Comparison of ENCODE assay signal across 7 cellular contexts in the genomic region with DNA sequence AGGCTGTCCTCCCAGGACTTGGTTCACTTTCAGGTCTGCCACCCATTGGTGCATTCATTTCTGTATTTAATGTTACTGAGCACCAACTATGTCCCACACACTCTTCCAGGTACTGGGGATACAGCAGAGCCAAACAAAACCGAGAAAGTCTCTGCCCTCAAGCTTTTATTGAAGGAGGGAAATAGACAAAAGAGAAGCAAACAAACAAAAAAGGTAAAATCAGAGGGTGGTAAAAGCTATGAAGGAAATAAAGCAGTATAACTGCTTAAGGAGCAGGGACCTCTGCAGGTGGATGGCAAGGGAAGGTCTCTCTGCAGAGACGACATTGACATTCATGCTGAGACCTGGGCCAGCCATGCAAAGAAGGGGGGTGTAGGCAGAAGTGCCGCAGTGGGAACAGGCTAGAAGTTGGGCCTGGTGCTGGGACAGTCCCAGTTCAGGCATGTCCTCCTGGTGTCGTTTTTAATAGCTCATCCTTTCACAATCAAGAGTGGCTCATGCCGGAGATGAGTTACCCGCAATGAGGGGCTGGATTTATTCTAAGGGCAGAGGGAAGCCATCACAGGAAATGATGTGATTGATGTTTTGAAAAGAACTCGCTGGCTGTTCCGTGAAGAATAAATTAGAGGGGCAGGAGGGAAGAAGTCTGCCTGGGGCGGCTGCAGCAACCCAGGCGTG.
DNase-seq lines count a peak whose midpoint lies in the region; ATAC-seq and TF ChIP-seq lines count a peak whose summit lies in the region.

No MANE protein-coding gene starts in this region.

- no peaks in the 10 kb centered on the region for H3K27me3 ChIP-seq in Panc1 (ENCODE audit: control insufficient read depth, insufficient read depth, low read length)
- H3K27me3 ChIP-seq in skeletal muscle satellite cell (ENCODE audit: control insufficient read depth, insufficient read depth, low read length) = no peaks in the 10 kb centered on the region

- POLR2A ChIA-PET in Panc1 (lab: Charles Lee) = interaction anchor here (0.8 to 1.2 kb wide), 3 partner anchors 8 to 85 kb away, joined by 3 to 4 read pairs (median 3); no protein-coding TSS in a partner anchor

- peak overlapping the region; percentile 98 for H3K27ac ChIP-seq in Panc1 (ENCODE audit: low read length)

- in situ Hi-C loops in Panc1 (cut with HindIII; ENCODE audit: low pct_unique_long_range_greater_than_20kb, low sequenced_read_pairs) = no loop called here

- no peak for TF ChIP-seq CTCF in Panc1 (IDR thresholded peaks at IDR 0.05)

- H3K36me3 Mint-ChIP-seq in activated naive CD4-positive, alpha-beta T cell treated with anti-CD3 and anti-CD28 coated beads for 36 hours (ENCODE audit: low read depth) = no peaks in the 10 kb centered on the region

- H3K27me3 Mint-ChIP-seq in activated naive CD4-positive, alpha-beta T cell treated with anti-CD3 and anti-CD28 coated beads for 36 hours (ENCODE audit: low read depth) = no peaks in the 10 kb centered on the region

- intact Hi-C loops in Panc1 (cut with micrococcal nuclease; ENCODE audit: unreplicated experiment) (loop anchor here (5.0 kb wide), 2 partner anchors 38 to 112 kb away; no protein-coding TSS in a partner anchor), left ventricle myocardium superior (cut with micrococcal nuclease) (loop anchor here (10.0 kb wide), 1 partner anchor 69 kb away; a partner anchor contains a TSS)
- intact Hi-C loops in activated naive CD4-positive, alpha-beta T cell treated with anti-CD3 and anti-CD28 coated beads for 36 hours (cut with micrococcal nuclease) = loop anchor here (1.0 to 10.0 kb wide), 12 partner anchors 8 to 1431 kb away; a partner anchor contains a TSS

- ATAC-seq in GM18498 (IDR thresholded peaks at IDR 0.05; ENCODE audit: unreplicated experiment) = peak; percentile 23
- ATAC-seq in HG02938 (IDR thresholded peaks at IDR 0.05; ENCODE audit: unreplicated experiment) = peak; percentile 35
- peak; percentile 8; the same call in 1 of the 2 replicates for ATAC-seq in Panc1
- ATAC-seq in left ventricle myocardium superior = peak; percentile 24
- ATAC-seq in HG03469 (IDR thresholded peaks at IDR 0.05; ENCODE audit: unreplicated experiment) = no peak

- H3K4me1 ChIP-seq in Panc1 (ENCODE audit: control insufficient read depth, insufficient read depth, low read length) = peaks cover 66% of the 10 kb centered on the region
- peaks cover 75% of the 10 kb centered on the region for H3K4me1 ChIP-seq in skeletal muscle satellite cell (ENCODE audit: control insufficient read depth, insufficient read depth, low read length)

- H3K9me3 ChIP-seq in Panc1 (ENCODE audit: control insufficient read depth, insufficient read depth, low read depth, low read length) (no peaks in the 10 kb centered on the region), skeletal muscle satellite cell (replicated peaks; ENCODE audit: low read length) (no peaks in the 10 kb centered on the region)

- peaks cover 67% of the 10 kb centered on the region for H3K4me1 Mint-ChIP-seq in activated naive CD4-positive, alpha-beta T cell treated with anti-CD3 and anti-CD28 coated beads for 36 hours (ENCODE audit: low read depth)

- H3K4me3 ChIP-seq in Panc1 (ENCODE audit: low read depth in 2 of 2, low read length in 2 of 2) (peak overlapping the region in 1 of 2 experiments; percentile 29; a peak in 2 of 4 replicates), skeletal muscle satellite cell (ENCODE audit: low read length) (peak overlapping the region; percentile 25)

- peak overlapping the region; percentile 97 for H3K27ac Mint-ChIP-seq in activated naive CD4-positive, alpha-beta T cell treated with anti-CD3 and anti-CD28 coated beads for 36 hours

- H3K36me3 ChIP-seq in Panc1 (ENCODE audit: control insufficient read depth, insufficient read depth, low read length) = no peaks in the 10 kb centered on the region
- no peaks in the 10 kb centered on the region for H3K36me3 ChIP-seq in skeletal muscle satellite cell (ENCODE audit: insufficient read depth, low read length)

- peak overlapping the region; percentile 84 for H3K9ac ChIP-seq in skeletal muscle satellite cell (ENCODE audit: low read depth, low read length)

- no TSS peak for BruUV-seq in Panc1 (replicated peaks; lab: Mats Ljungman, UMichigan)

- H3K4me2 ChIP-seq in skeletal muscle satellite cell (ENCODE audit: low read length) = peak overlapping the region; percentile 73

- peak overlapping the region; percentile 80 for H3K4me3 Mint-ChIP-seq in activated naive CD4-positive, alpha-beta T cell treated with anti-CD3 and anti-CD28 coated beads for 36 hours

- no peaks in the 10 kb centered on the region for H3K9me3 Mint-ChIP-seq in activated naive CD4-positive, alpha-beta T cell treated with anti-CD3 and anti-CD28 coated beads for 36 hours

- CTCF ChIA-PET in Panc1 (lab: Charles Lee) = interaction anchor here (0.8 to 1.0 kb wide), 2 partner anchors 43 to 67 kb away, joined by 3 to 4 read pairs; no protein-coding TSS in a partner anchor
- CTCF ChIA-PET in activated naive CD4-positive, alpha-beta T cell treated with anti-CD3 and anti-CD28 coated beads for 36 hours (lab: Charles Lee) = interaction anchor here (0.9 to 4.5 kb wide), 8 partner anchors 37 to 97 kb away, joined by 3 to 47 read pairs (median 6); no protein-coding TSS in a partner anchor

- DNase-seq in Panc1 (ENCODE audit: low read depth, low spot score) = no peak
- peak; percentile 89 for DNase-seq in activated naive CD4-positive, alpha-beta T cell treated with anti-CD3 and anti-CD28 coated beads for 36 hours
- DNase-seq in left ventricle myocardium superior = peak; percentile 48
